9 cellular contexts compared by ENCODE assay signal in genomic region chr4:74543247-74543670, GRCh38.
DNase-seq lines count a peak whose midpoint lies in the region; ATAC-seq and TF ChIP-seq lines count a peak whose summit lies in the region.
"Had no signal": no experiment of that assay in that cellular context is flagged by ENCODE, and none has a peak within 500 bp of the region (broad histone marks: within the 10 kb centered on the region; RNA-seq: fewer than 3 reads in every experiment).

No MANE protein-coding gene starts in this region.

- intact Hi-C loops in lower lobe of right lung (cut with DNase I) (no loop called here), psoas muscle (cut with DNase I) (no loop called here)

- H3K79me1 ChIP-seq in H9 (ENCODE audit: insufficient read depth, low read depth, low read length, poor library complexity, severe bottlenecking): no peaks in the 10 kb centered on the region

- H3K9ac ChIP-seq in MM.1S (ENCODE audit: low read length) (no peak overlapping the region), H9 (ENCODE audit: extremely low read depth, insufficient read length, low read length) (no peak overlapping the region)

- peak; percentile 90 for DNase-seq in MM.1S
- no peak for DNase-seq in lower lobe of right lung
- no peak for DNase-seq in psoas muscle
- DNase-seq in glomerular visceral epithelial cell (ENCODE audit: extremely low spot score): no peak
- no peak for DNase-seq in NCI-H146 treated with DMSO at 0.1 percent for 48 hours (lab: John Stamatoyannopoulos, UW; ENCODE audit: unreplicated experiment)
- DNase-seq in H9: no peak
- DNase-seq: activated T-cell treated with anti-CD3 and anti-CD28 coated beads, Interleukin-2, amount 50 U/mL, for 4 hours had no signal

- no peaks in the 10 kb centered on the region for H3K23me2 ChIP-seq in H9 (ENCODE audit: insufficient read length, low read depth, low read length, poor library complexity, severe bottlenecking)

- H3K14ac ChIP-seq in H9 (ENCODE audit: insufficient read depth, low read length): no peak overlapping the region

- ATAC-seq in GM19023 (IDR thresholded peaks at IDR 0.05; ENCODE audit: unreplicated experiment): peak; percentile 80
- ATAC-seq in HG02678 (IDR thresholded peaks at IDR 0.05; ENCODE audit: unreplicated experiment): peak; percentile 93
- ATAC-seq in lower lobe of right lung: peak; percentile 14 to 36
- ATAC-seq in psoas muscle: no peak
- ATAC-seq: activated T-cell treated with anti-CD3 and anti-CD28 coated beads, Interleukin-2, amount 50 U/mL, for 4 hours had no signal

- no peaks in the 10 kb centered on the region for H3K27me3 Mint-ChIP-seq in H9 (ENCODE audit: low read depth)

- no peak overlapping the region for H2BK15ac ChIP-seq in H9 (ENCODE audit: low read depth, low read length)

- H3K4me3 ChIP-seq in MM.1S (ENCODE audit: low read length): no peak overlapping the region
- no peak overlapping the region for H3K4me3 ChIP-seq in lower lobe of right lung
- no peak overlapping the region for H3K4me3 ChIP-seq in psoas muscle

- H3K79me2 ChIP-seq in MM.1S (ENCODE audit: low read length) (no peaks in the 10 kb centered on the region), H9 (ENCODE audit: insufficient read depth, low read length) (no peaks in the 10 kb centered on the region)

- H3F3A ChIP-seq in MM.1S (ENCODE audit: insufficient read depth, low read length): peaks cover 9% of the 10 kb centered on the region

- H2BK20ac ChIP-seq in H9 (ENCODE audit: low read depth, low read length, poor library complexity, severe bottlenecking): no peak overlapping the region

- no peak overlapping the region for H3K4ac ChIP-seq in H9 (ENCODE audit: low read depth, low read length)

- H3K4me1 ChIP-seq in MM.1S (ENCODE audit: low read length): peaks cover 17% of the 10 kb centered on the region
- H3K4me1 ChIP-seq in lower lobe of right lung: peaks cover 29% of the 10 kb centered on the region
- no peaks in the 10 kb centered on the region for H3K4me1 ChIP-seq in psoas muscle
- H3K4me1 ChIP-seq in H9 (ENCODE audit: insufficient read depth, low read length): peaks cover 2% of the 10 kb centered on the region; the same call in 1 of the 2 replicates

- H4K20me1 ChIP-seq in MM.1S (ENCODE audit: insufficient read depth, low read length) (no peaks in the 10 kb centered on the region), H9 (ENCODE audit: control insufficient read depth, insufficient read depth, insufficient read length) (no peaks in the 10 kb centered on the region)

- no peak overlapping the region for H3K23ac ChIP-seq in H9 (ENCODE audit: insufficient read length, low read depth, low read length)

- no peaks in the 10 kb centered on the region for H3K9me2 ChIP-seq in MM.1S (replicated peaks; ENCODE audit: insufficient read depth, low read length)

- H2BK12ac ChIP-seq in H9 (ENCODE audit: insufficient read length, low read depth, low read length): no peak overlapping the region

- H2BK120ac ChIP-seq in H9 (ENCODE audit: low read depth, low read length, poor library complexity, severe bottlenecking): no peak overlapping the region

- no peaks in the 10 kb centered on the region for H3K36me3 Mint-ChIP-seq in H9 (ENCODE audit: insufficient read depth in 1 of 3, low read depth in 3 of 3)

- 38 to 41% (median 40%) methylated on average over 3 of the region's 3 CpGs for WGBS in psoas muscle, 3 donors
- no CpG with 5 or more reads among the region's 3 CpGs for WGBS in H9 (ENCODE audit: extremely low coverage, insufficient read length, low lambda C conversion rate)

- H2BK5ac ChIP-seq in H9 (ENCODE audit: insufficient read length, low read length): no peak overlapping the region

- no peak overlapping the region for H3T11ph ChIP-seq in H9 (ENCODE audit: low read length)

- no peak overlapping the region for H3K18ac ChIP-seq in H9 (ENCODE audit: insufficient read length, low read depth, low read length)

- H3K4me2 ChIP-seq in MM.1S (ENCODE audit: low read depth, low read length) (peak overlapping the region; percentile 69), H9 (ENCODE audit: insufficient read depth, insufficient read length, low read length) (no peak overlapping the region)

- no peak overlapping the region for H2AFZ ChIP-seq in MM.1S (ENCODE audit: low read length)
- H2AFZ ChIP-seq in H9 (ENCODE audit: low read length): no peak overlapping the region

- H3K27me3 ChIP-seq in MM.1S (replicated peaks; ENCODE audit: insufficient read depth, low read length) (peaks cover 3% of the 10 kb centered on the region; the same call in 1 of the 2 replicates), lower lobe of right lung (ENCODE audit: low read depth) (no peaks in the 10 kb centered on the region), psoas muscle (ENCODE audit: insufficient read depth in 3 of 3, low read length in 2 of 3) (no peaks in the 10 kb centered on the region), H9 (ENCODE audit: insufficient read depth, low read length) (no peaks in the 10 kb centered on the region)

- H3K4me3 Mint-ChIP-seq in H9: no peak overlapping the region
- H3K4me3 Mint-ChIP-seq: activated T-cell treated with anti-CD3 and anti-CD28 coated beads, Interleukin-2, amount 50 U/mL, for 4 hours had no signal

- H3K9me3 Mint-ChIP-seq in H9: no peaks in the 10 kb centered on the region
- H3K9me3 Mint-ChIP-seq: activated T-cell treated with anti-CD3 and anti-CD28 coated beads, Interleukin-2, amount 50 U/mL, for 4 hours had no signal

- H4K5ac ChIP-seq in H9 (ENCODE audit: insufficient read length, low read depth, low read length): no peak overlapping the region

- H3K56ac ChIP-seq in H9 (ENCODE audit: insufficient read length, low read depth, low read length): no peak overlapping the region

- no peak overlapping the region for H4K8ac ChIP-seq in H9 (replicated peaks; ENCODE audit: insufficient read length, low read depth, low read length)

- H3K27ac ChIP-seq in MM.1S (ENCODE audit: low read length) (no peak overlapping the region; the same call in 1 of the 2 replicates), lower lobe of right lung (no peak overlapping the region), psoas muscle (no peak overlapping the region), H9 (ENCODE audit: insufficient read length, low read depth, low read length) (no peak overlapping the region)

- H2AK5ac ChIP-seq in H9 (ENCODE audit: insufficient read length, low read length): no peak overlapping the region

- TF ChIP-seq CTCF in MM.1S (IDR thresholded peaks at IDR 0.05; ENCODE audit: low read length) (no peak), lower lobe of right lung (IDR thresholded peaks at IDR 0.05) (no peak), psoas muscle (IDR thresholded peaks at IDR 0.05) (no peak), H9 (conservative IDR thresholded peaks at IDR 0.05) (no peak)

- peaks cover 11 to 16% of the 10 kb centered on the region in 2 experiments for H3K4me1 Mint-ChIP-seq in H9

- no peak overlapping the region for H4K91ac ChIP-seq in H9 (ENCODE audit: insufficient read length, low read depth, low read length)

- no peak overlapping the region for H3K27ac Mint-ChIP-seq in H9

- H3K9me3 ChIP-seq in MM.1S (replicated peaks; ENCODE audit: insufficient read depth, low read length): no peaks in the 10 kb centered on the region
- H3K9me3 ChIP-seq in lower lobe of right lung: no peaks in the 10 kb centered on the region
- H3K9me3 ChIP-seq in psoas muscle: no peaks in the 10 kb centered on the region
- H3K9me3 ChIP-seq in H9 (ENCODE audit: control insufficient read depth, low read depth, low read length): no peaks in the 10 kb centered on the region

- no peaks in the 10 kb centered on the region for H3K36me3 ChIP-seq in MM.1S (replicated peaks; ENCODE audit: insufficient read depth, low read length)
- H3K36me3 ChIP-seq in lower lobe of right lung: no peaks in the 10 kb centered on the region
- no peaks in the 10 kb centered on the region for H3K36me3 ChIP-seq in psoas muscle (ENCODE audit: insufficient read depth in 1 of 2, low read depth in 1 of 2)

Comparison
In these comparisons a context has a peak if more than half of its experiments do, and no peak if none do; other contexts are left out.
1. ATAC-seq: peak in GM19023 (single experiment), HG02678 (single experiment) and lower lobe of right lung (2 of 2); none in psoas muscle (0 of 4).